14 cellular contexts compared by ENCODE assay signal in genomic region chr9:130023994-130024596, GRCh38. TPM values are rescaled to one million over a fixed set of nuclear protein-coding genes. Genes with fewer than 3 reads are reported as not detected.
DNase-seq lines count a peak whose midpoint lies in the region; ATAC-seq and TF ChIP-seq lines count a peak whose summit lies in the region.
"Had no signal": no experiment of that assay in that cellular context is flagged by ENCODE, and none has a peak within 500 bp of the region (broad histone marks: within the 10 kb centered on the region; RNA-seq: fewer than 3 reads in every experiment).

No MANE protein-coding gene starts in this region.

- 76 to 87% methylated on average over 3 of the region's 3 CpGs for WGBS in sigmoid colon, 2 donors

- ATAC-seq in central memory CD8-positive, alpha-beta T cell (replicated peaks; ENCODE audit: extremely low read depth, poor library complexity, severe bottlenecking): no peak
- no peak for ATAC-seq in HG02588 (IDR thresholded peaks at IDR 0.05; ENCODE audit: unreplicated experiment)
- ATAC-seq: foreskin keratinocyte, left colon had no signal

- peak overlapping the region; percentile 86 for H3K27ac Mint-ChIP-seq in central memory CD8-positive, alpha-beta T cell (ENCODE audit: low read depth)

- no peaks in the 10 kb centered on the region for H3K9me2 ChIP-seq in DOHH2 (replicated peaks; ENCODE audit: control insufficient read depth, low read length)

- CTCF ChIA-PET in GM10248 (lab: Yijun Ruan, JAX): interaction anchor here (1.2 to 6.1 kb wide), 5 partner anchors 8 to 135 kb away, joined by 3 to 22 read pairs (median 3); no protein-coding TSS in a partner anchor

- no peak for TF ChIP-seq CTCF in DOHH2 (IDR thresholded peaks at IDR 0.05; ENCODE audit: low read depth, low read length, poor library complexity, severe bottlenecking)
- no peak for TF ChIP-seq CTCF in KMS-11 (conservative IDR thresholded peaks at IDR 0.05; ENCODE audit: low read depth, low read length)
- no peak for TF ChIP-seq CTCF in sigmoid colon (IDR thresholded peaks at IDR 0.05)
- TF ChIP-seq CTCF in GM10248 (IDR thresholded peaks at IDR 0.05; ENCODE audit: control extremely low read depth, extremely low read depth, low read depth, missing control alignments): no peak

- H3K27ac ChIP-seq in DOHH2 (ENCODE audit: low read depth, low read length) (peak overlapping the region; percentile 60), KMS-11 (peak overlapping the region; percentile 52; the same call in 1 of the 2 replicates), sigmoid colon (peak overlapping the region; percentile 75 to 99 (median 92))
- H3K27ac ChIP-seq: foreskin keratinocyte had no signal

- H3K9me3 ChIP-seq in DOHH2 (ENCODE audit: control insufficient read depth, insufficient read depth, low read length): no peaks in the 10 kb centered on the region
- H3K9me3 ChIP-seq in sigmoid colon: no peaks in the 10 kb centered on the region

- no peak for TF ChIP-seq EP300 in sigmoid colon (IDR thresholded peaks at IDR 0.05)

- H3K27me3 ChIP-seq in DOHH2 (ENCODE audit: control insufficient read depth, low read length) (no peaks in the 10 kb centered on the region), KMS-11 (ENCODE audit: insufficient read depth, low read depth) (no peaks in the 10 kb centered on the region), sigmoid colon (no peaks in the 10 kb centered on the region)
- H3K27me3 ChIP-seq: foreskin keratinocyte had no signal

- no peak for DNase-seq in central memory CD8-positive, alpha-beta T cell (ENCODE audit: low spot score in 2 of 2)
- DNase-seq in sigmoid colon: no peak
- DNase-seq in Ammon's horn (ENCODE audit: low spot score): no peak
- DNase-seq in AML-193 (lab: John Stamatoyannopoulos, UW): no peak
- DNase-seq in GM10248 (ENCODE audit: extremely low spot score): no peak
- DNase-seq: activated effector memory CD4-positive, alpha-beta T cell treated with anti-CD3 and anti-CD28 coated beads, Interleukin-2, amount 50 U/mL, for 16 hours; foreskin keratinocyte; left colon; NCI-H1417; posterior cingulate gyrus; stimulated activated CD4-positive, alpha-beta T cell treated with anti-CD3 and anti-CD28 coated beads, Interleukin-4, amount 100 ng/mL, for 4 hours had no signal

- POLR2A ChIA-PET in GM10248 (lab: Yijun Ruan, JAX): interaction anchor here (0.6 to 2.2 kb wide), 11 partner anchors 12 to 91 kb away, joined by 3 to 9 read pairs (median 5); partner anchors contain the start of gene FNBP1

- peaks cover 40% of the 10 kb centered on the region for H3K36me3 ChIP-seq in DOHH2 (ENCODE audit: control insufficient read depth, low read length)
- no peaks in the 10 kb centered on the region for H3K36me3 ChIP-seq in KMS-11 (ENCODE audit: insufficient read depth)
- no peaks in the 10 kb centered on the region for H3K36me3 ChIP-seq in sigmoid colon

- H3K79me2 ChIP-seq in DOHH2 (ENCODE audit: control insufficient read depth, low read length): peaks cover 100% of the 10 kb centered on the region
- peaks cover 84% of the 10 kb centered on the region for H3K79me2 ChIP-seq in KMS-11 (ENCODE audit: insufficient read depth, low read depth)

- no peak for TF ChIP-seq POLR2A in sigmoid colon (IDR thresholded peaks at IDR 0.05)

- H3F3A ChIP-seq in DOHH2 (ENCODE audit: control insufficient read depth, insufficient read depth): 0 out of 2 replicates have a peak, but pooled peaks cover 5% of the 10 kb centered on the region

- no peak overlapping the region for H2AFZ ChIP-seq in KMS-11 (ENCODE audit: low read depth)

- no peaks in the 10 kb centered on the region for H3K9me3 Mint-ChIP-seq in central memory CD8-positive, alpha-beta T cell

- no peak overlapping the region for H3K9ac ChIP-seq in KMS-11

- H3K4me2 ChIP-seq in DOHH2 (ENCODE audit: low read length) (peak overlapping the region; percentile 67), KMS-11 (peak overlapping the region; percentile 45; the same call in 1 of the 2 replicates)

- H4K20me1 ChIP-seq in DOHH2 (ENCODE audit: control insufficient read depth, insufficient read depth, low read depth, low read length): peaks cover 70% of the 10 kb centered on the region
- H4K20me1 ChIP-seq in KMS-11 (ENCODE audit: insufficient read depth): no peaks in the 10 kb centered on the region

- peaks cover 100% of the 10 kb centered on the region for H3K4me1 ChIP-seq in DOHH2 (ENCODE audit: control insufficient read depth, low read length)
- H3K4me1 ChIP-seq in KMS-11 (ENCODE audit: low read depth, poor library complexity, severe bottlenecking): peaks cover 76% of the 10 kb centered on the region
- H3K4me1 ChIP-seq in sigmoid colon: peaks cover 0 to 91% (median 85%) of the 10 kb centered on the region in 4 donors

- H3K27me3 Mint-ChIP-seq in central memory CD8-positive, alpha-beta T cell: no peaks in the 10 kb centered on the region

- H3K4me3 Mint-ChIP-seq in central memory CD8-positive, alpha-beta T cell: peak overlapping the region; percentile 56

- H3K4me1 Mint-ChIP-seq in central memory CD8-positive, alpha-beta T cell: peaks cover 82% of the 10 kb centered on the region

- intact Hi-C loops in sigmoid colon (cut with DNase I): no loop called here

- H3K4me3 ChIP-seq in DOHH2 (ENCODE audit: low read length) (peak overlapping the region; percentile 46), KMS-11 (IDR thresholded peaks at IDR 0.05; ENCODE audit: insufficient read depth, low read depth, low read length) (no peak overlapping the region), sigmoid colon (no peak overlapping the region)

- peaks cover 32% of the 10 kb centered on the region for H3K36me3 Mint-ChIP-seq in central memory CD8-positive, alpha-beta T cell (ENCODE audit: insufficient read depth)

RNA-seq across cellular contexts. Expression of gene FNBP1, which starts 18.9 kb away (rescaled TPM):
- 100 to 1,000 TPM in 3 of 4 donors, 10 to 100 TPM in 1; 92.8 to 172 (median 104) TPM for total RNA-seq in sigmoid colon
- 10 to 100 TPM; 12.5 to 39.0 (median 13.2) TPM for polyA plus RNA-seq in sigmoid colon

RNA-seq across cellular contexts. Expression of gene GPR107, which starts 29.6 kb away (rescaled TPM):
- 10 to 100 TPM; 18.9 to 27.7 (median 21.6) TPM for total RNA-seq in sigmoid colon
- polyA plus RNA-seq in sigmoid colon: 10 to 100 TPM in 1 of 3 donors, 1 to 10 TPM in 2; 3.6 to 34.1 (median 3.7) TPM
